In the genomic region with DNA sequence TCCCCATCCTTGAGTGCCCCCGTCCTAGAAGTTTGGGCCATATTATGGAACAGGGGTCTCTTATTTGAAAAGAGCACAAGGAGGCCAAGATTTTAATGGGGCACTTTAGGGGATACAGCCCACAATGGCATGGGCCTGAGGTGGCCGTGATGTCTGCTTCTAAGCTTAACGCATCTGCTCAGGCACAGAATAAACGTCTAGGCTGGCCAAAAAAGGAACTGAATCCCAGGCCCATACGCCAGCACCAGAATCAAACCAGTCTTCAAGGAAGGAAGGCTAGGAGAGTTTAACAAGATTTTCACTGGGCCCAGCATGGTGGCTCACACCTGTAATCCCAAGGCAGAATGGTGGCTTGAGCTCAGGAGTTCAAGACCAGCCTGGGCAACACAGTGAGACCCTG, we compare ENCODE assay signal across 26 cellular contexts.
"Had no signal": no experiment of that assay in that cellular context is flagged by ENCODE, and none has a peak within 500 bp of the region (broad histone marks: within the 10 kb centered on the region; RNA-seq: fewer than 3 reads in every experiment).

No MANE protein-coding gene starts in this region.

- H3K4me3 Mint-ChIP-seq: activated CD4-positive, alpha-beta memory T cell treated with anti-CD3 and anti-CD28 coated beads for 36 hours; activated CD4-positive, alpha-beta T cell treated with anti-CD3 and anti-CD28 coated beads, Interleukin-2, amount 10 ng/mL, durations not matched to agents 7 days and 5 days; activated naive CD4-positive, alpha-beta T cell treated with anti-CD3 and anti-CD28 coated beads, Interleukin-2, amount 10 ng/mL, durations not matched to agents 7 days and 5 days; activated naive CD8-positive, alpha-beta T cell treated with anti-CD3 and anti-CD28 coated beads, Interleukin-2, amount 10 ng/mL, durations not matched to agents 7 days and 5 days; activated T-cell treated with anti-CD3 and anti-CD28 coated beads, Interleukin-2, amount 50 U/mL, for 4 hours; activated T-helper 17 cell treated with anti-CD3 and anti-CD28 coated beads, Interleukin-2, amount 50 U/mL, for 72 hours; T-helper 1 cell treated with Interleukin-12 subunit alpha and Interleukin-12 subunit beta and Interleukin-4 antibody, amounts not matched to agents 30 μg/mL and 1 μg/mL, for 36 hours had no signal

- H3K9me3 Mint-ChIP-seq: activated CD4-positive, alpha-beta memory T cell treated with anti-CD3 and anti-CD28 coated beads for 36 hours; activated CD4-positive, alpha-beta T cell treated with anti-CD3 and anti-CD28 coated beads, Interleukin-2, amount 10 ng/mL, durations not matched to agents 7 days and 5 days; activated naive CD4-positive, alpha-beta T cell treated with anti-CD3 and anti-CD28 coated beads, Interleukin-2, amount 10 ng/mL, durations not matched to agents 7 days and 5 days; activated naive CD8-positive, alpha-beta T cell treated with anti-CD3 and anti-CD28 coated beads, Interleukin-2, amount 10 ng/mL, durations not matched to agents 7 days and 5 days; activated T-cell treated with anti-CD3 and anti-CD28 coated beads, Interleukin-2, amount 50 U/mL, for 4 hours; activated T-helper 17 cell treated with anti-CD3 and anti-CD28 coated beads, Interleukin-2, amount 50 U/mL, for 72 hours; T-helper 1 cell treated with Interleukin-12 subunit alpha and Interleukin-12 subunit beta and Interleukin-4 antibody, amounts not matched to agents 30 μg/mL and 1 μg/mL, for 36 hours had no signal

- H3K4me3 ChIP-seq: adrenal gland, colonic mucosa, MG63 had no signal

- H3K27me3 ChIP-seq: adrenal gland, colonic mucosa, MG63 had no signal

- H3K27ac ChIP-seq: adrenal gland, colonic mucosa had no signal

- H3K4me1 ChIP-seq: adrenal gland, colonic mucosa had no signal

- H3K9me3 ChIP-seq: adrenal gland, colonic mucosa, MG63 had no signal

- DNase-seq: activated CD4-positive, alpha-beta memory T cell treated with anti-CD3 and anti-CD28 coated beads for 36 hours; activated CD4-positive, alpha-beta T cell treated with anti-CD3 and anti-CD28 coated beads, Interleukin-2, amount 10 ng/mL, durations not matched to agents 7 days and 5 days; activated CD4-positive, CD25-positive, alpha-beta regulatory T cell; activated CD8-positive, alpha-beta memory T cell treated with anti-CD3 and anti-CD28 coated beads for 24 hours; activated gamma-delta T cell; activated naive CD4-positive, alpha-beta T cell treated with anti-CD3 and anti-CD28 coated beads, Interleukin-2, amount 10 ng/mL, durations not matched to agents 7 days and 5 days; activated naive CD8-positive, alpha-beta T cell treated with anti-CD3 and anti-CD28 coated beads, Interleukin-2, amount 10 ng/mL, durations not matched to agents 7 days and 5 days; activated T-cell treated with anti-CD3 and anti-CD28 coated beads, Interleukin-2, amount 50 U/mL, for 4 hours; anterior cingulate cortex; cerebellar nuclear complex; colonic mucosa; MG63; NCI-H1092 treated with DMSO at 0.1 percent for 48 hours; NCI-H1436; NCI-H1694 treated with DMSO at 0.1 percent for 48 hours; NCI-H2081; NCI-H446; NCI-H524; PC-3; SHP77 treated with DMSO at 0.1 percent for 48 hours; T-helper 9 cell had no signal

- H3K36me3 ChIP-seq: adrenal gland, colonic mucosa, MG63 had no signal

- ATAC-seq: activated T-cell treated with anti-CD3 and anti-CD28 coated beads, Interleukin-2, amount 50 U/mL, for 4 hours; activated T-helper 17 cell treated with anti-CD3 and anti-CD28 coated beads, Interleukin-2, amount 50 U/mL, for 72 hours; PC-3 had no signal

- FAIRE-seq: RCC 7860, TTC549 had no signal

- H3K36me3 Mint-ChIP-seq: activated CD4-positive, alpha-beta memory T cell treated with anti-CD3 and anti-CD28 coated beads for 36 hours; activated naive CD4-positive, alpha-beta T cell treated with anti-CD3 and anti-CD28 coated beads, Interleukin-2, amount 10 ng/mL, durations not matched to agents 7 days and 5 days; activated naive CD8-positive, alpha-beta T cell treated with anti-CD3 and anti-CD28 coated beads, Interleukin-2, amount 10 ng/mL, durations not matched to agents 7 days and 5 days had no signal

- H3K27me3 Mint-ChIP-seq: activated CD4-positive, alpha-beta memory T cell treated with anti-CD3 and anti-CD28 coated beads for 36 hours; activated CD4-positive, alpha-beta T cell treated with anti-CD3 and anti-CD28 coated beads, Interleukin-2, amount 10 ng/mL, durations not matched to agents 7 days and 5 days; activated naive CD8-positive, alpha-beta T cell treated with anti-CD3 and anti-CD28 coated beads, Interleukin-2, amount 10 ng/mL, durations not matched to agents 7 days and 5 days; activated T-helper 17 cell treated with anti-CD3 and anti-CD28 coated beads, Interleukin-2, amount 50 U/mL, for 72 hours had no signal

- H3K27ac Mint-ChIP-seq: activated CD4-positive, alpha-beta memory T cell treated with anti-CD3 and anti-CD28 coated beads for 36 hours; activated CD4-positive, alpha-beta T cell treated with anti-CD3 and anti-CD28 coated beads, Interleukin-2, amount 10 ng/mL, durations not matched to agents 7 days and 5 days; activated naive CD4-positive, alpha-beta T cell treated with anti-CD3 and anti-CD28 coated beads, Interleukin-2, amount 10 ng/mL, durations not matched to agents 7 days and 5 days; activated naive CD8-positive, alpha-beta T cell treated with anti-CD3 and anti-CD28 coated beads, Interleukin-2, amount 10 ng/mL, durations not matched to agents 7 days and 5 days; activated T-helper 17 cell treated with anti-CD3 and anti-CD28 coated beads, Interleukin-2, amount 50 U/mL, for 72 hours; T-helper 1 cell treated with Interleukin-12 subunit alpha and Interleukin-12 subunit beta and Interleukin-4 antibody, amounts not matched to agents 30 μg/mL and 1 μg/mL, for 36 hours had no signal
